In genomic region chr2:235569837-235570236, GRCh38 we compare ENCODE assay signal across 19 cellular contexts.
A peak's percentile ranks its signal among the peaks of the same experiment; 100 is the strongest.
DNase-seq lines count a peak whose midpoint lies in the region; ATAC-seq and TF ChIP-seq lines count a peak whose summit lies in the region.
"Had no signal": no experiment of that assay in that cellular context is flagged by ENCODE, and none has a peak within 500 bp of the region (broad histone marks: within the 10 kb centered on the region; RNA-seq: fewer than 3 reads in every experiment).

No MANE protein-coding gene starts in this region.

- TF ChIP-seq CTCF in Caco-2 (IDR thresholded peaks at IDR 0.05; ENCODE audit: insufficient read depth in 1 of 2, low read depth in 1 of 2, low read length in 1 of 2, severe bottlenecking in 1 of 2, unreplicated experiment in 1 of 2) (no peak), PC-9 (conservative IDR thresholded peaks at IDR 0.05) (no peak), osteoblast (IDR thresholded peaks at IDR 0.05; ENCODE audit: extremely low read depth, low read depth, low read length) (no peak)

- CTCF ChIA-PET in Caco-2 (lab: Charles Lee), result no interaction called here
- CTCF ChIA-PET in PC-9 (lab: Charles Lee), result interaction anchor here (1.3 kb wide), 1 partner anchor 24 kb away, joined by 3 read pairs; no protein-coding TSS in a partner anchor

- H3K4me2 ChIP-seq in PC-9, result peak overlapping the region; percentile 62
- H3K4me2 ChIP-seq in osteoblast (ENCODE audit: insufficient read depth, low read length), result peak overlapping the region; percentile 45

- H3K4me1 ChIP-seq in Caco-2 (peaks cover 23% of the 10 kb centered on the region), PC-9 (replicated peaks; ENCODE audit: insufficient read depth) (peaks cover 37% of the 10 kb centered on the region), osteoblast (ENCODE audit: insufficient read depth, low read length) (peaks cover 12% of the 10 kb centered on the region)

- H3K4me1 Mint-ChIP-seq in Caco-2 (ENCODE audit: low read depth, unreplicated experiment), result peaks cover 20% of the 10 kb centered on the region
- H3K4me1 Mint-ChIP-seq in activated naive CD8-positive, alpha-beta T cell treated with anti-CD3 and anti-CD28 coated beads for 36 hours, result no peaks in the 10 kb centered on the region

- DNase-seq in Caco-2 (no peak), PC-9 (no peak), fibroblast of peridontal ligament (ENCODE audit: extremely low read depth) (peak; percentile 40), osteoblast (ENCODE audit: insufficient read length, low spot score, missing footprints) (no peak), nucleus accumbens (lab: John Stamatoyannopoulos, UW) (no peak)
- no peak for DNase-seq in activated naive CD8-positive, alpha-beta T cell treated with anti-CD3 and anti-CD28 coated beads for 36 hours
- DNase-seq: activated CD4-positive, alpha-beta T cell treated with anti-CD3 and anti-CD28 coated beads, Interleukin-2, amount 10 ng/mL, durations not matched to agents 24 days and 14 days; activated CD8-positive, alpha-beta memory T cell treated with anti-CD3 and anti-CD28 coated beads, Interleukin-2, amount 10 ng/mL, durations not matched to agents 7 days and 5 days; brain microvascular endothelial cell; cortex of kidney; gastrocnemius medialis; KBM-7; NCI-H1694; NCI-H2171 treated with DMSO at 0.1 percent for 48 hours; NCI-H526 treated with DMSO at 0.1 percent for 48 hours; stimulated activated CD8-positive, alpha-beta memory T cell treated with anti-CD3 and anti-CD28 coated beads, Interleukin-4, amount 100 ng/mL, for 48 hours had no signal

- H3K9me2 ChIP-seq in PC-9 (ENCODE audit: insufficient read depth), result no peaks in the 10 kb centered on the region

- H3K27me3 ChIP-seq in Caco-2 (replicated peaks; ENCODE audit: control insufficient read depth, insufficient read depth, low read length), result no peaks in the 10 kb centered on the region
- no peaks in the 10 kb centered on the region for H3K27me3 ChIP-seq in PC-9 (ENCODE audit: insufficient read depth, low read depth)
- no peaks in the 10 kb centered on the region for H3K27me3 ChIP-seq in osteoblast (ENCODE audit: insufficient read depth, low read length)
- H3K27me3 ChIP-seq: brain microvascular endothelial cell, gastrocnemius medialis had no signal

- H3K9me3 ChIP-seq in Caco-2 (no peaks in the 10 kb centered on the region), PC-9 (ENCODE audit: insufficient read depth, low read depth) (no peaks in the 10 kb centered on the region), osteoblast (ENCODE audit: low read depth, low read length) (no peaks in the 10 kb centered on the region)
- H3K9me3 ChIP-seq: gastrocnemius medialis had no signal

- H3K79me2 ChIP-seq in PC-9 (ENCODE audit: low read depth) (peaks cover 91% of the 10 kb centered on the region), osteoblast (ENCODE audit: insufficient read depth, low read length) (peaks cover 82% of the 10 kb centered on the region)

- peak overlapping the region; percentile 56 for H3K4me3 Mint-ChIP-seq in Caco-2 (ENCODE audit: unreplicated experiment)
- no peak overlapping the region for H3K4me3 Mint-ChIP-seq in activated naive CD8-positive, alpha-beta T cell treated with anti-CD3 and anti-CD28 coated beads for 36 hours
- H3K4me3 Mint-ChIP-seq: activated CD4-positive, alpha-beta T cell treated with anti-CD3 and anti-CD28 coated beads, Interleukin-2, amount 10 ng/mL, durations not matched to agents 24 days and 14 days; activated CD8-positive, alpha-beta memory T cell treated with anti-CD3 and anti-CD28 coated beads, Interleukin-2, amount 10 ng/mL, durations not matched to agents 7 days and 5 days had no signal

- H3K36me3 Mint-ChIP-seq in Caco-2 (ENCODE audit: insufficient read depth, unreplicated experiment), result peaks cover 12% of the 10 kb centered on the region
- no peaks in the 10 kb centered on the region for H3K36me3 Mint-ChIP-seq in activated naive CD8-positive, alpha-beta T cell treated with anti-CD3 and anti-CD28 coated beads for 36 hours
- H3K36me3 Mint-ChIP-seq: activated CD8-positive, alpha-beta memory T cell treated with anti-CD3 and anti-CD28 coated beads, Interleukin-2, amount 10 ng/mL, durations not matched to agents 7 days and 5 days had no signal

- H4K20me1 ChIP-seq in PC-9 (ENCODE audit: insufficient read depth) (peaks cover 22% of the 10 kb centered on the region; the same call in 1 of the 2 replicates), osteoblast (ENCODE audit: insufficient read depth, low read length) (peaks cover 58% of the 10 kb centered on the region)

- POLR2A ChIA-PET in Caco-2 (lab: Charles Lee) (no interaction called here), PC-9 (lab: Charles Lee; ENCODE audit: unreplicated experiment) (interaction anchor here (0.6 kb wide), 1 partner anchor 353 kb away, joined by 4 read pairs; no protein-coding TSS in a partner anchor)

- no peaks in the 10 kb centered on the region for H3K9me3 Mint-ChIP-seq in Caco-2 (ENCODE audit: unreplicated experiment)
- no peaks in the 10 kb centered on the region for H3K9me3 Mint-ChIP-seq in activated naive CD8-positive, alpha-beta T cell treated with anti-CD3 and anti-CD28 coated beads for 36 hours
- H3K9me3 Mint-ChIP-seq: activated CD4-positive, alpha-beta T cell treated with anti-CD3 and anti-CD28 coated beads, Interleukin-2, amount 10 ng/mL, durations not matched to agents 24 days and 14 days; activated T-helper 2 cell treated with anti-CD3 and anti-CD28 coated beads, Interferon-gamma antibody, Interleukin-2, Interleukin-4, amounts not matched to agents 10 μg/mL and 5 μg/mL and 100 μg/mL, durations not matched to agents 14 hours and 24 hours and 36 hours had no signal

- peaks cover 36% of the 10 kb centered on the region for H3F3A ChIP-seq in PC-9 (ENCODE audit: insufficient read depth, low read depth)

- H3K36me3 ChIP-seq in Caco-2 (ENCODE audit: control insufficient read depth, insufficient read depth, low read length), result no peaks in the 10 kb centered on the region
- H3K36me3 ChIP-seq in PC-9 (ENCODE audit: low read depth), result peaks cover 9% of the 10 kb centered on the region; the same call in 1 of the 2 replicates
- peaks cover 3% of the 10 kb centered on the region for H3K36me3 ChIP-seq in osteoblast (ENCODE audit: insufficient read depth, low read length)
- H3K36me3 ChIP-seq: brain microvascular endothelial cell, gastrocnemius medialis had no signal

- H3K27ac Mint-ChIP-seq in Caco-2 (ENCODE audit: unreplicated experiment), result peak overlapping the region; percentile 86
- no peak overlapping the region for H3K27ac Mint-ChIP-seq in activated naive CD8-positive, alpha-beta T cell treated with anti-CD3 and anti-CD28 coated beads for 36 hours
- H3K27ac Mint-ChIP-seq: activated CD4-positive, alpha-beta T cell treated with anti-CD3 and anti-CD28 coated beads, Interleukin-2, amount 10 ng/mL, durations not matched to agents 24 days and 14 days; activated CD8-positive, alpha-beta memory T cell treated with anti-CD3 and anti-CD28 coated beads, Interleukin-2, amount 10 ng/mL, durations not matched to agents 7 days and 5 days; activated T-helper 2 cell treated with anti-CD3 and anti-CD28 coated beads, Interferon-gamma antibody, Interleukin-2, Interleukin-4, amounts not matched to agents 10 μg/mL and 5 μg/mL and 100 μg/mL, durations not matched to agents 14 hours and 24 hours and 36 hours had no signal

- ATAC-seq in GM18519 (IDR thresholded peaks at IDR 0.05; ENCODE audit: low FRiP score, unreplicated experiment) (no peak), GM21619 (IDR thresholded peaks at IDR 0.05; ENCODE audit: unreplicated experiment) (no peak)
- ATAC-seq: activated CD8-positive, alpha-beta memory T cell treated with anti-CD3 and anti-CD28 coated beads, Interleukin-2, amount 10 ng/mL, durations not matched to agents 7 days and 5 days; gastrocnemius medialis had no signal

- BruUV-seq in Caco-2 (replicated peaks; lab: Mats Ljungman, UMichigan) (no TSS peak), PC-9 (replicated peaks; lab: Mats Ljungman, UMichigan) (no TSS peak)

- H3K27me3 Mint-ChIP-seq in Caco-2 (ENCODE audit: insufficient read depth, unreplicated experiment), result no peaks in the 10 kb centered on the region
- peaks cover 32% of the 10 kb centered on the region for H3K27me3 Mint-ChIP-seq in activated naive CD8-positive, alpha-beta T cell treated with anti-CD3 and anti-CD28 coated beads for 36 hours
- H3K27me3 Mint-ChIP-seq: activated CD4-positive, alpha-beta T cell treated with anti-CD3 and anti-CD28 coated beads, Interleukin-2, amount 10 ng/mL, durations not matched to agents 24 days and 14 days had no signal

- H3K4me3 ChIP-seq in Caco-2 (ENCODE audit: low read depth, low read length), result no peak overlapping the region
- no peak overlapping the region for H3K4me3 ChIP-seq in PC-9
- H3K4me3 ChIP-seq in osteoblast (ENCODE audit: insufficient read depth, low read length), result no peak overlapping the region
- H3K4me3 ChIP-seq: gastrocnemius medialis had no signal

- H3K27ac ChIP-seq in PC-9 (peak overlapping the region; percentile 88), osteoblast (ENCODE audit: low read depth, low read length) (no peak overlapping the region)
- H3K27ac ChIP-seq: brain microvascular endothelial cell, gastrocnemius medialis had no signal

- intact Hi-C loops in Caco-2 (cut with micrococcal nuclease; ENCODE audit: unreplicated experiment), result no loop called here
- intact Hi-C loops in PC-9 (cut with micrococcal nuclease; ENCODE audit: unreplicated experiment), result loop anchor here (1.0 to 10.0 kb wide), 5 partner anchors 17 to 613 kb away; no protein-coding TSS in a partner anchor

- H2AFZ ChIP-seq in PC-9 (no peak overlapping the region), osteoblast (ENCODE audit: low read length) (no peak overlapping the region)
